13 cellular contexts compared by ENCODE assay signal in the genomic region with DNA sequence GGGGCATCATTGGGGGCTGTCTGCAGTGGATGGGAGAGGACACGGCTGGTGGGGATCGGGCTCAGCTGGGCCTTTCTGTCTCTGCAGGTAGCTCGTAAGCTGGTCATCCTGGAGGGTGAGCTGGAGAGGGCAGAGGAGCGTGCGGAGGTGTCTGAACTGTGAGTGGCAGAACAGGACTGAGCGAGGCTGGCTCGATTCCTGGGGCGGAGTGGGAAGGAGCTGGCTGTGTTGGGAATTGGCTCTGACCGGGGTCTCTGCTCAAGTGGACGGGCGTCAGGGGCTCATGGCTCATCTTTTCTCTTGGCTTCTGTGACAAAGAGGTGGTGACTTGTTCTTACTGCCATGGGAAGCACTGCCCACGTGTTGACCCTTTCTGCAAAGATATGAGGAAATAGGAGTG. TPM values are rescaled to one million over a fixed set of nuclear protein-coding genes. Genes with fewer than 3 reads are reported as not detected.
DNase-seq lines count a peak whose midpoint lies in the region; ATAC-seq and TF ChIP-seq lines count a peak whose summit lies in the region.
"Had no signal": no experiment of that assay in that cellular context is flagged by ENCODE, and none has a peak within 500 bp of the region (broad histone marks: within the 10 kb centered on the region; RNA-seq: fewer than 3 reads in every experiment).

No MANE protein-coding gene starts in this region.

- H3K27ac Mint-ChIP-seq in activated T-cell treated with anti-CD3 and anti-CD28 coated beads, Interleukin-2, amount 50 U/mL, for 24 hours, result peak overlapping the region; percentile 63
- peak overlapping the region; percentile 56 for H3K27ac Mint-ChIP-seq in activated CD4-positive, alpha-beta memory T cell treated with anti-CD3 and anti-CD28 coated beads for 36 hours

- intact Hi-C loops in activated CD4-positive, alpha-beta memory T cell treated with anti-CD3 and anti-CD28 coated beads for 36 hours (cut with micrococcal nuclease), result no loop called here
- intact Hi-C loops in left colon (cut with DNase I, micrococcal nuclease), result no loop called here
- intact Hi-C loops in testis (cut with DNase I; ENCODE audit: low total_unique reads), result no loop called here

- H3K4me3 ChIP-seq in testis, result no peak overlapping the region
- H3K4me3 ChIP-seq: skin epidermis had no signal

- H3K4me3 Mint-ChIP-seq in activated T-cell treated with anti-CD3 and anti-CD28 coated beads, Interleukin-2, amount 50 U/mL, for 24 hours, result no peak overlapping the region
- no peak overlapping the region for H3K4me3 Mint-ChIP-seq in activated CD4-positive, alpha-beta memory T cell treated with anti-CD3 and anti-CD28 coated beads for 36 hours

- H3K27me3 Mint-ChIP-seq in activated T-cell treated with anti-CD3 and anti-CD28 coated beads, Interleukin-2, amount 50 U/mL, for 24 hours, result no peaks in the 10 kb centered on the region
- H3K27me3 Mint-ChIP-seq in activated CD4-positive, alpha-beta memory T cell treated with anti-CD3 and anti-CD28 coated beads for 36 hours, result no peaks in the 10 kb centered on the region

- no peaks in the 10 kb centered on the region for H3K9me3 ChIP-seq in testis

- no peaks in the 10 kb centered on the region for H3K36me3 ChIP-seq in testis (ENCODE audit: low read depth, missing control alignments)

- TF ChIP-seq POLR2A in testis (IDR thresholded peaks at IDR 0.05), result no peak

- CTCF ChIA-PET in activated CD4-positive, alpha-beta memory T cell treated with anti-CD3 and anti-CD28 coated beads for 36 hours (lab: Charles Lee), result interaction anchor here (2.0 to 7.7 kb wide), 3 partner anchors 12 to 24 kb away, joined by 7 to 41 read pairs (median 18); a partner anchor contains a TSS

- POLR2A ChIA-PET in activated CD4-positive, alpha-beta memory T cell treated with anti-CD3 and anti-CD28 coated beads for 36 hours (lab: Charles Lee), result no interaction called here

- DNase-seq in activated T-cell treated with anti-CD3 and anti-CD28 coated beads, Interleukin-2, amount 50 U/mL, for 24 hours, result no peak
- DNase-seq in activated T-cell treated with anti-CD3 and anti-CD28 coated beads, Interleukin-2, amount 50 U/mL, for 1 hour, result no peak
- no peak for DNase-seq in activated CD4-positive, alpha-beta memory T cell treated with anti-CD3 and anti-CD28 coated beads for 36 hours
- DNase-seq in left colon, result no peak
- DNase-seq in testis, result no peak
- DNase-seq in HUDEP-2 (lab: John Stamatoyannopoulos, UW; ENCODE audit: unreplicated experiment in 76 of 76), result no peak
- DNase-seq: activated CD8-positive, alpha-beta memory T cell treated with anti-CD3 and anti-CD28 coated beads, Interleukin-2, amount 50 U/mL, for 4 hours; DND-41 had no signal

- WGBS in testis, 2 donors, result 51 to 52% methylated on average over 11 to 12 of the region's 12 CpGs

- H3K27ac ChIP-seq in testis, result peak overlapping the region; percentile 16 to 48
- H3K27ac ChIP-seq: KMS-11 had no signal

- peaks cover 48% of the 10 kb centered on the region for H3K4me1 Mint-ChIP-seq in activated T-cell treated with anti-CD3 and anti-CD28 coated beads, Interleukin-2, amount 50 U/mL, for 24 hours (ENCODE audit: low read depth)
- H3K4me1 Mint-ChIP-seq in activated CD4-positive, alpha-beta memory T cell treated with anti-CD3 and anti-CD28 coated beads for 36 hours (ENCODE audit: low read depth), result peaks cover 55% of the 10 kb centered on the region

- no peaks in the 10 kb centered on the region for H3K9me3 Mint-ChIP-seq in activated T-cell treated with anti-CD3 and anti-CD28 coated beads, Interleukin-2, amount 50 U/mL, for 24 hours
- no peaks in the 10 kb centered on the region for H3K9me3 Mint-ChIP-seq in activated CD4-positive, alpha-beta memory T cell treated with anti-CD3 and anti-CD28 coated beads for 36 hours

- H3K27me3 ChIP-seq in testis, result no peaks in the 10 kb centered on the region

- no peak for TF ChIP-seq CTCF in testis (IDR thresholded peaks at IDR 0.05)

- H3K36me3 Mint-ChIP-seq in activated T-cell treated with anti-CD3 and anti-CD28 coated beads, Interleukin-2, amount 50 U/mL, for 24 hours (ENCODE audit: low read depth), result peaks cover 99% of the 10 kb centered on the region
- peaks cover 77% of the 10 kb centered on the region for H3K36me3 Mint-ChIP-seq in activated CD4-positive, alpha-beta memory T cell treated with anti-CD3 and anti-CD28 coated beads for 36 hours

- ATAC-seq in left colon, result peak; percentile 43
- no peak for ATAC-seq in HG03159 (IDR thresholded peaks at IDR 0.05; ENCODE audit: unreplicated experiment)
- ATAC-seq in HG03139 (IDR thresholded peaks at IDR 0.05; ENCODE audit: unreplicated experiment), result no peak

- peaks cover 43% of the 10 kb centered on the region for H3K4me1 ChIP-seq in testis

RNA-seq across cellular contexts. Expression of a gene that starts 11.6 kb away (rescaled TPM):
- total RNA-seq in activated CD4-positive, alpha-beta memory T cell treated with anti-CD3 and anti-CD28 coated beads for 36 hours, result 100 to 1,000 TPM; 497 to 515 TPM
- total RNA-seq in left colon, result 100 to 1,000 TPM; 280 to 300 TPM
- 100 to 1,000 TPM; 212 to 271 TPM for total RNA-seq in testis
- 227 TPM for polyA plus RNA-seq in testis (ENCODE audit: insufficient read depth, low read depth, low replicate concordance)

RNA-seq across cellular contexts. Expression of a gene that starts 23.7 kb away (rescaled TPM):
- 100 to 1,000 TPM; 146 to 154 TPM for total RNA-seq in activated CD4-positive, alpha-beta memory T cell treated with anti-CD3 and anti-CD28 coated beads for 36 hours
- total RNA-seq in left colon (100 to 1,000 TPM; 143 to 172 TPM), testis (10 to 100 TPM; 63.3 to 69.0 TPM)
- polyA plus RNA-seq in testis (ENCODE audit: insufficient read depth, low read depth, low replicate concordance), result 45.9 TPM

RNA-seq across cellular contexts. Expression of a gene that starts 55.5 kb away (rescaled TPM):
- total RNA-seq in activated CD4-positive, alpha-beta memory T cell treated with anti-CD3 and anti-CD28 coated beads for 36 hours, result 10 to 100 TPM; 23.6 to 26.1 TPM
- total RNA-seq in left colon (10 to 100 TPM; 18.8 to 24.3 TPM), testis (under 1 TPM; 0.55 to 0.68 TPM)
- 1.6 TPM for polyA plus RNA-seq in testis (ENCODE audit: insufficient read depth, low read depth, low replicate concordance)
- total RNA-seq: endothelial cell of umbilical vein had no signal
- polyA plus RNA-seq: endothelial cell of umbilical vein had no signal

Comparison
In these comparisons a context has a peak if more than half of its experiments do, and no peak if none do; other contexts are left out.
1. RNA of a gene that starts 55.5 kb away (total RNA-seq): 23.6 to 26.1 TPM in activated CD4-positive, alpha-beta memory T cell treated with anti-CD3 and anti-CD28 coated beads for 36 hours and 18.8 to 24.3 TPM in left colon; 0.55 to 0.68 TPM in testis; every median in the first group is over 10 times any median in the second.